Comparison of ENCODE assay signal across 9 cellular contexts in the genomic region with DNA sequence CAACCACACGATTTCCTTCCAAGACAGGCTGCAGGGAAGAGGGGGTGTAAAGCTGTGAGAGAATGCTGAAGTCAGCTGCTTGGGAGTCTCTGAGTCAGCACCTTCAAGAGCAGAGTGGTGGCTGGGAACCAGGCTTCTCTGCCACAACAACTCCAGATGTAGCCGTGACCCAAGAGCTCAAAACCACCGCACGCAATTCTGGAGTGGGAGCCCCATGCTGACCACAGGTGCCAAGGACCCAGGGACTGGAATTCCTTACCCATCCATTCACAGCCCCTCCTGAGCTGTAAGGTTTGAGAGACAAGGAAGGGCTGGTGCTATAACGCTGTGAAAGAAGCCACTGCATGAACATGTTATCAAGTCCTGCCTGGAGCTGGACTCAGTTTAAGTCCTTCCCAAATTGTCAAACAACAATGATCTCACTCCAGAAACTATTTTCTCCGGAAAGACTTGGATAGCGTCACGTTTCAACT.
A peak's percentile ranks its signal among the peaks of the same experiment; 100 is the strongest.
DNase-seq lines count a peak whose midpoint lies in the region; ATAC-seq, FAIRE-seq and TF ChIP-seq lines count a peak whose summit lies in the region.
"Had no signal": no experiment of that assay in that cellular context is flagged by ENCODE, and none has a peak within 500 bp of the region (broad histone marks: within the 10 kb centered on the region; RNA-seq: fewer than 3 reads in every experiment).

No MANE protein-coding gene starts in this region.

- WGBS in pancreas, 2 donors: 84 to 91% methylated on average over 8 of the region's 8 CpGs

- CTCF ChIA-PET in BJ (lab: Yijun Ruan, JAX): interaction anchor here (1.1 to 2.9 kb wide), 4 partner anchors 11 to 112 kb away, joined by 3 to 14 read pairs (median 10); no protein-coding TSS in a partner anchor

- H3K27ac ChIP-seq in pancreas: peak overlapping the region in 1 of 4 donors; percentile 22

- no peaks in the 10 kb centered on the region for H3K4me1 ChIP-seq in pancreas

- TF ChIP-seq CTCF in BJ (IDR thresholded peaks at IDR 0.05; ENCODE audit: insufficient read depth, low read depth, low read length) (no peak), fibroblast of mammary gland (conservative IDR thresholded peaks at IDR 0.05; ENCODE audit: control insufficient read depth, insufficient read depth, low read depth, low read length) (no peak), pancreas (IDR thresholded peaks at IDR 0.05) (no peak)

- intact Hi-C loops in pancreas (cut with DNase I): no loop called here

- no peaks in the 10 kb centered on the region for H3K9me3 ChIP-seq in pancreas

- ATAC-seq in pancreas (peak in 3 of 4 donors; percentile 42 to 76 (median 74)), HG02885 (IDR thresholded peaks at IDR 0.05; ENCODE audit: poor library complexity, unreplicated experiment) (no peak), HG03095 (IDR thresholded peaks at IDR 0.05; ENCODE audit: unreplicated experiment) (no peak), HG03135 (IDR thresholded peaks at IDR 0.05; ENCODE audit: unreplicated experiment) (no peak)

- DNase-seq in BJ (ENCODE audit: low read depth): peak; percentile 93
- DNase-seq in RPMI7951 (ENCODE audit: low read depth): peak; percentile 100
- DNase-seq in fibroblast of mammary gland (ENCODE audit: low read depth): peak; percentile 99
- no peak for DNase-seq in pancreas
- no peak for DNase-seq in HT-29 (ENCODE audit: low spot score)
- DNase-seq: naive B cell had no signal

- H3K27me3 ChIP-seq in BJ (ENCODE audit: control insufficient read depth, insufficient read depth, low read length) (no peaks in the 10 kb centered on the region), pancreas (peaks cover 0 to 5% (median 0%) of the 10 kb centered on the region in 4 donors)

- no peak for FAIRE-seq in pancreas (lab: Jason Lieb, UNC)

- H3K4me3 ChIP-seq in BJ (ENCODE audit: low read depth, low read length): no peak overlapping the region
- no peak overlapping the region for H3K4me3 ChIP-seq in fibroblast of mammary gland (ENCODE audit: control insufficient read depth, low read depth, low read length)
- H3K4me3 ChIP-seq in pancreas: no peak overlapping the region

- H3K36me3 ChIP-seq in BJ (ENCODE audit: control insufficient read depth, insufficient read depth, low read length) (peaks cover 4% of the 10 kb centered on the region), pancreas (peaks cover 0 to 9% (median 0%) of the 10 kb centered on the region in 3 donors)

- POLR2A ChIA-PET in BJ (lab: Charles Lee): interaction anchor here (0.5 to 1.1 kb wide), 5 partner anchors 21 to 1892 kb away, joined by 3 to 6 read pairs (median 4); no protein-coding TSS in a partner anchor

Comparison
In these comparisons a context has a peak if more than half of its experiments do, and no peak if none do; other contexts are left out.
1. DNase-seq: peak in BJ (single experiment), RPMI7951 (single experiment) and fibroblast of mammary gland (single experiment); none in pancreas (0 of 6) and HT-29 (single experiment).
2. ATAC-seq: peak in pancreas (3 of 4); none in HG02885 (single experiment), HG03095 (single experiment) and HG03135 (single experiment).